In the genomic region with DNA sequence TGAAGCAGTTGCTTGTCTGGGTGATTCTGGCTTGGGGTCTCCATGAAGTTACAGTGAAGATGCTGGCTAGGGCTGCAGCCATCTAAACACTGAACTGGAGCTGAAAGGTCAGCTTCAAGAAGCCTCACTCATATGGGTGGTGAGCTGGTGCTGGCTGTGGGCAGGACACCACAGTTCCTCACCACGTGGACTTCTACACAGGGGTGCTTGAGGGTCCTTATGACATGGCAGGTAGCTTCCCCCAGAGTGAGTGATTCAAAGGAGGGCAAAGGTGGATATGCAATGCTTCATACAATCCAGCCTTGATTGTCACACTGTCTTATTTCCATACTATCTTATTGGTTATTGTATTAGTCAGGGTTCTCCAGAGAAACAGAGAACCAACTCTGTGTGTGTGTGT, we compare ENCODE assay signal across 22 cellular contexts.
"Had no signal": no experiment of that assay in that cellular context is flagged by ENCODE, and none has a peak within 500 bp of the region (broad histone marks: within the 10 kb centered on the region; RNA-seq: fewer than 3 reads in every experiment).

No MANE protein-coding gene starts in this region.

- H3K9me3 Mint-ChIP-seq: nephron progenitor cell; stimulated activated memory B cell treated with anti-CD40 and anti-IgM and Interleukin-4, amounts not matched to agents 10 μg/mL and 1 μg/mL and 100 μg/mL, for 72 hours had no signal

- DNase-seq: cortex of kidney; effector memory CD4-positive, alpha-beta T cell; heart left ventricle; hippocampal formation; left colon; left ventricle myocardium superior; mesenchymal stem cell; midbrain; nephron progenitor cell; psoas muscle; retina; right lobe of liver; stimulated activated CD4-positive, alpha-beta T cell treated with anti-CD3 and anti-CD28 coated beads, Interleukin-4, amount 100 ng/mL, for 1 hour; stimulated activated CD8-positive, alpha-beta memory T cell treated with anti-CD3 and anti-CD28 coated beads, Interleukin-4, amount 100 ng/mL, for 48 hours; tibial artery; upper lobe of right lung had no signal

- H3K4me1 Mint-ChIP-seq: nephron progenitor cell; stimulated activated memory B cell treated with anti-CD40 and anti-IgM and Interleukin-4, amounts not matched to agents 10 μg/mL and 1 μg/mL and 100 μg/mL, for 72 hours had no signal

- H3K4me3 Mint-ChIP-seq: nephron progenitor cell; stimulated activated memory B cell treated with anti-CD40 and anti-IgM and Interleukin-4, amounts not matched to agents 10 μg/mL and 1 μg/mL and 100 μg/mL, for 72 hours had no signal

- H3K36me3 ChIP-seq: heart left ventricle, right lobe of liver, tibial artery, upper lobe of right lung, vagina had no signal

- ATAC-seq: esophagus mucosa; left colon; left ventricle myocardium superior; psoas muscle; right lobe of liver; stimulated activated memory B cell treated with anti-CD40 and anti-IgM and Interleukin-4, amounts not matched to agents 10 μg/mL and 1 μg/mL and 100 μg/mL, for 72 hours; upper lobe of right lung had no signal

- H3K27me3 ChIP-seq: heart left ventricle, right lobe of liver, tibial artery, upper lobe of right lung, vagina had no signal

- H3K27me3 Mint-ChIP-seq: stimulated activated memory B cell treated with anti-CD40 and anti-IgM and Interleukin-4, amounts not matched to agents 10 μg/mL and 1 μg/mL and 100 μg/mL, for 72 hours had no signal

- H3K9me3 ChIP-seq: heart left ventricle, psoas muscle, right lobe of liver, tibial artery, upper lobe of right lung, vagina had no signal

- H3K27ac ChIP-seq: psoas muscle, right lobe of liver, tibial artery, upper lobe of right lung, vagina had no signal

- H3K36me3 Mint-ChIP-seq: stimulated activated memory B cell treated with anti-CD40 and anti-IgM and Interleukin-4, amounts not matched to agents 10 μg/mL and 1 μg/mL and 100 μg/mL, for 72 hours had no signal

- H3K4me3 ChIP-seq: heart left ventricle, lung, psoas muscle, right lobe of liver, tibial artery, upper lobe of right lung, vagina had no signal

- FAIRE-seq: endometrium, frontal cortex had no signal

- H3K27ac Mint-ChIP-seq: nephron progenitor cell; stimulated activated memory B cell treated with anti-CD40 and anti-IgM and Interleukin-4, amounts not matched to agents 10 μg/mL and 1 μg/mL and 100 μg/mL, for 72 hours had no signal
